In genomic region chr17:35256629-35257028, GRCh38 we compare ENCODE assay signal across 1 cellular context.
TF ChIP-seq lines count a peak whose summit lies in the region.

No MANE protein-coding gene starts in this region.

TF ChIP-seq in GM23338, 12 proteins besides CTCF, POLR2A, EP300 and RAD21:
- TF ChIP-seq REST (IDR thresholded peaks at IDR 0.05; ENCODE audit: unreplicated experiment): no peak
- TF ChIP-seq CREB1 (CRISPR knock-in tag; IDR thresholded peaks at IDR 0.05; ENCODE audit: low read depth): no peak
- TF ChIP-seq ZNF462 (CRISPR knock-in tag; IDR thresholded peaks at IDR 0.05): no peak
- TF ChIP-seq ZNF331 (CRISPR knock-in tag; IDR thresholded peaks at IDR 0.05; ENCODE audit: low read depth): no peak
- no peak for TF ChIP-seq JUNB (IDR thresholded peaks at IDR 0.05; ENCODE audit: unreplicated experiment)
- TF ChIP-seq EZH2phosphoT487 (IDR thresholded peaks at IDR 0.05; ENCODE audit: unreplicated experiment): no peak
- no peak for TF ChIP-seq STAT1 (IDR thresholded peaks at IDR 0.05; ENCODE audit: unreplicated experiment)
- TF ChIP-seq POLR2AphosphoS5 (IDR thresholded peaks at IDR 0.05; ENCODE audit: low read depth): no peak
- no peak for TF ChIP-seq ZNF114 (CRISPR knock-in tag; IDR thresholded peaks at IDR 0.05)
- no peak for TF ChIP-seq NANOG (IDR thresholded peaks at IDR 0.05; ENCODE audit: borderline replicate concordance)
- TF ChIP-seq EZH2 (IDR thresholded peaks at IDR 0.05; ENCODE audit: low read depth, unreplicated experiment): no peak
- no peak for TF ChIP-seq ETS1 (IDR thresholded peaks at IDR 0.05)
